ENCODE assay signal across 1 cellular context in genomic region chr11:86955111-86955673, GRCh38.
TF ChIP-seq lines count a peak whose summit lies in the region.

Gene FZD4, minus strand, starts transcription at chr11:86955395. Its CDS starts 310 bp downstream, at chr11:86955085.

TF ChIP-seq in K562, 482 proteins besides CTCF, POLR2A, EP300 and RAD21 (continued from another document and continues in another):
- TF ChIP-seq MXD1 (CRISPR knock-in tag; IDR thresholded peaks at IDR 0.05; ENCODE audit: borderline replicate concordance, poor library complexity, severe bottlenecking) (no peak), FOXA3 (CRISPR knock-in tag; conservative IDR thresholded peaks at IDR 0.05 in 1 of 2, IDR thresholded peaks at IDR 0.05 in 1 of 2) (no peak), STAG1 (CRISPR knock-in tag; IDR thresholded peaks at IDR 0.05; ENCODE audit: borderline replicate concordance) (no peak), ID3 (CRISPR knock-in tag; IDR thresholded peaks at IDR 0.05) (no peak), ID3 (tag; IDR thresholded peaks at IDR 0.05) (no peak), E2F3 (CRISPR knock-in tag; IDR thresholded peaks at IDR 0.05) (0 out of 2 replicates have a peak, but pooled peaks have one; percentile 35), ZBTB9 (CRISPR knock-in tag; IDR thresholded peaks at IDR 0.05) (peak; percentile 42; the same call in 1 of the 2 replicates), ZSCAN32 (CRISPR knock-in tag; IDR thresholded peaks at IDR 0.05) (no peak), CTCFL (IDR thresholded peaks at IDR 0.05; ENCODE audit: borderline replicate concordance, insufficient read depth, low read depth, low read length, poor library complexity, severe bottlenecking) (peak; percentile 10), GMEB1 (CRISPR knock-in tag; IDR thresholded peaks at IDR 0.05) (peak; percentile 61; the same call in 1 of the 2 replicates), ZBTB11 (CRISPR knock-in tag; IDR thresholded peaks at IDR 0.05) (no peak), MEIS2 (IDR thresholded peaks at IDR 0.05; ENCODE audit: partially characterized antibody) (peak; percentile 42), ZNF175 (CRISPR knock-in tag; IDR thresholded peaks at IDR 0.05; ENCODE audit: low read depth) (no peak), WHSC1 (IDR thresholded peaks at IDR 0.05; ENCODE audit: low read length) (no peak), RBM25 (IDR thresholded peaks at IDR 0.05; ENCODE audit: low read depth, low read length, severe bottlenecking) (peak; percentile 95), ZHX1 (conservative IDR thresholded peaks at IDR 0.05; ENCODE audit: low read length) (no peak), ERF (CRISPR knock-in tag; IDR thresholded peaks at IDR 0.05) (0 out of 2 replicates have a peak, but pooled peaks have one; percentile 37), NELFE (IDR thresholded peaks at IDR 0.05; ENCODE audit: insufficient read depth, insufficient read length) (no peak), PHF8 (IDR thresholded peaks at IDR 0.05; ENCODE audit: borderline replicate concordance, low read length) (peak; percentile 83; the same call in 1 of the 2 replicates), YY1 (IDR thresholded peaks at IDR 0.05; ENCODE audit: borderline replicate concordance in 1 of 3, control insufficient read depth in 1 of 3, extremely low read depth in 1 of 3, insufficient read depth in 3 of 3, insufficient read length in 1 of 3, insufficient replicate concordance in 2 of 3, low read depth in 1 of 3, low read length in 2 of 3) (peak; percentile 14 to 62 (median 54)), ZNF398 (CRISPR knock-in tag; IDR thresholded peaks at IDR 0.05) (no peak), ZNF408 (CRISPR knock-in tag; IDR thresholded peaks at IDR 0.05; ENCODE audit: low read depth) (no peak), ETV5 (CRISPR knock-in tag; IDR thresholded peaks at IDR 0.05; ENCODE audit: low read depth) (no peak), PRMT5 (CRISPR knock-in tag; IDR thresholded peaks at IDR 0.05) (no peak), STAT5A (IDR thresholded peaks at IDR 0.05; ENCODE audit: borderline replicate concordance, low read length) (no peak), CREB3L1 (IDR thresholded peaks at IDR 0.05; ENCODE audit: borderline replicate concordance, low read depth) (no peak), HMGN3 (IDR thresholded peaks at IDR 0.05; ENCODE audit: borderline replicate concordance, extremely low read depth, insufficient read length, low read depth, low read length) (peak; percentile 67), JUND (IDR thresholded peaks at IDR 0.05; ENCODE audit: borderline replicate concordance, low read depth, low read length) (no peak), JUND (tag; IDR thresholded peaks at IDR 0.05; ENCODE audit: borderline replicate concordance, low read depth, low read length) (no peak; the same call in 2 of the 3 replicates), HMG20A (CRISPR knock-in tag; conservative IDR thresholded peaks at IDR 0.05) (no peak), ZNF197 (CRISPR knock-in tag; IDR thresholded peaks at IDR 0.05; ENCODE audit: low read depth) (no peak), SNIP1 (IDR thresholded peaks at IDR 0.05; ENCODE audit: low read depth) (no peak), PTTG1 (tag; IDR thresholded peaks at IDR 0.05; ENCODE audit: low read depth) (no peak), ADNP (tag; IDR thresholded peaks at IDR 0.05) (no peak), SMARCB1 (IDR thresholded peaks at IDR 0.05; ENCODE audit: insufficient read length, low read depth) (no peak), NRF1 (conservative IDR thresholded peaks at IDR 0.05 in 1 of 2, IDR thresholded peaks at IDR 0.05 in 1 of 2) (peak; percentile 81 to 85; a peak in 3 of 4 replicates), DIDO1 (tag; IDR thresholded peaks at IDR 0.05; ENCODE audit: low read depth) (no peak), MTA2 (IDR thresholded peaks at IDR 0.05; ENCODE audit: low read depth) (no peak), SREBF1 (IDR thresholded peaks at IDR 0.05; ENCODE audit: borderline replicate concordance, low read depth, low read length) (no peak), PHF20 (IDR thresholded peaks at IDR 0.05; ENCODE audit: partially characterized antibody) (no peak), CEBPG (CRISPR knock-in tag; IDR thresholded peaks at IDR 0.05) (no peak), CEBPG (tag; conservative IDR thresholded peaks at IDR 0.05 in 1 of 2, IDR thresholded peaks at IDR 0.05 in 1 of 2) (no peak), TRIM25 (IDR thresholded peaks at IDR 0.05; ENCODE audit: borderline replicate concordance) (no peak), TAF1 (IDR thresholded peaks at IDR 0.05; ENCODE audit: control insufficient read depth, extremely low read depth, insufficient read depth, low read length, severe bottlenecking) (peak; percentile 66), HSF4 (CRISPR knock-in tag; IDR thresholded peaks at IDR 0.05; ENCODE audit: borderline replicate concordance) (no peak)
